ENCODE assay signal across 19 cellular contexts in genomic region chr2:232116839-232117238, GRCh38.
DNase-seq lines count a peak whose midpoint lies in the region; ATAC-seq, FAIRE-seq and TF ChIP-seq lines count a peak whose summit lies in the region.
"Had no signal": no experiment of that assay in that cellular context is flagged by ENCODE, and none has a peak within 500 bp of the region (broad histone marks: within the 10 kb centered on the region; RNA-seq: fewer than 3 reads in every experiment).

No MANE protein-coding gene starts in this region.

- FAIRE-seq in GM12878 (lab: Jason Lieb, UNC) = no peak
- FAIRE-seq: D721Med, G401.6, GM12892, H54, HTR-8/SVneo had no signal

- peak; percentile 12 for DNase-seq in activated naive CD4-positive, alpha-beta T cell treated with anti-CD3 and anti-CD28 coated beads for 36 hours
- no peak for DNase-seq in activated naive CD4-positive, alpha-beta T cell treated with anti-CD3 and anti-CD28 coated beads, Interleukin-2, amount 50 U/mL, for 72 hours (ENCODE audit: low spot score in 2 of 2)
- DNase-seq in GM12878 (ENCODE audit: low read depth, low spot score) = no peak
- DNase-seq in MCF 10A (ENCODE audit: unreplicated experiment) = no peak
- no peak for DNase-seq in right cardiac atrium
- DNase-seq: C1 segment of cervical spinal cord; CD4-positive, alpha-beta T cell; HCEC 1CT; KBM-7 had no signal

- H3K4me1 Mint-ChIP-seq in activated naive CD4-positive, alpha-beta T cell treated with anti-CD3 and anti-CD28 coated beads for 36 hours (ENCODE audit: low read depth) = peaks cover 19% of the 10 kb centered on the region
- H3K4me1 Mint-ChIP-seq in MCF 10A (ENCODE audit: insufficient read depth, unreplicated experiment) = peaks cover 4% of the 10 kb centered on the region
- H3K4me1 Mint-ChIP-seq: B cell, IgD-negative memory B cell had no signal

- CTCF ChIA-PET in activated naive CD4-positive, alpha-beta T cell treated with anti-CD3 and anti-CD28 coated beads for 36 hours (lab: Charles Lee) = interaction anchor here (0.6 to 1.0 kb wide), 2 partner anchors 25 to 205 kb away, joined by 3 read pairs; no protein-coding TSS in a partner anchor
- CTCF ChIA-PET in GM12878 (lab: Yijun Ruan, JAX) (interaction anchor here (1.3 to 2.7 kb wide), 2 partner anchors 9 to 12 kb away, joined by 4 to 10 read pairs; no protein-coding TSS in a partner anchor), MCF 10A (lab: Yijun Ruan, JAX) (no interaction called here)

- no peak for TF ChIP-seq EP300 in GM12878 (IDR thresholded peaks at IDR 0.05; ENCODE audit: borderline replicate concordance in 1 of 2, control insufficient read depth in 1 of 2, low read depth in 2 of 2, low read length in 2 of 2)

- intact Hi-C loops in activated naive CD4-positive, alpha-beta T cell treated with anti-CD3 and anti-CD28 coated beads for 36 hours (cut with micrococcal nuclease) = no loop called here
- intact Hi-C loops in GM12878 (cut with micrococcal nuclease; ENCODE audit: unreplicated experiment) = no loop called here
- intact Hi-C loops in MCF 10A (cut with micrococcal nuclease) = no loop called here
- intact Hi-C loops in right cardiac atrium (cut with DNase I) = no loop called here

- H3K36me3 ChIP-seq in GM12878 (ENCODE audit: control insufficient read depth in 2 of 2, insufficient read depth in 2 of 2, low read length in 1 of 2) = peaks cover 0 to 3% of the 10 kb centered on the region in 2 experiments; a peak in 2 of 4 replicates

- no peak overlapping the region for H3K9ac ChIP-seq in GM12878 (ENCODE audit: control insufficient read depth, insufficient read depth, low read length)

- RAD21 ChIA-PET in GM12878 (lab: Charles Lee; ENCODE audit: unreplicated experiment) = interaction anchor here (0.7 to 1.1 kb wide), 2 partner anchors 22 to 113 kb away, joined by 3 to 5 read pairs; no protein-coding TSS in a partner anchor

- H3K4me1 ChIP-seq in GM12878 (ENCODE audit: control insufficient read depth, insufficient read depth, low read length) = no peaks in the 10 kb centered on the region
- H3K4me1 ChIP-seq in right cardiac atrium (ENCODE audit: control insufficient read depth, insufficient read depth, low read length) = peaks cover 2% of the 10 kb centered on the region
- H3K4me1 ChIP-seq: Caco-2 had no signal

- H3K27ac ChIP-seq in GM12878 (ENCODE audit: control insufficient read depth, insufficient read depth) = no peak overlapping the region
- no peak overlapping the region for H3K27ac ChIP-seq in right cardiac atrium (ENCODE audit: low read length)

- TF ChIP-seq CTCF in GM12878 (IDR thresholded peaks at IDR 0.05 in 2 of 3, conservative IDR thresholded peaks at IDR 0.05 in 1 of 3; ENCODE audit: control insufficient read depth in 2 of 3, extremely low read depth in 1 of 3, insufficient read depth in 1 of 3, low read depth in 3 of 3, low read length in 3 of 3) (no peak), MCF 10A (IDR thresholded peaks at IDR 0.05; ENCODE audit: unreplicated experiment) (no peak)

- POLR2A ChIA-PET in GM12878 (lab: Charles Lee) (interaction anchor here (1.5 kb wide), 1 partner anchor 9 kb away, joined by 3 read pairs; no protein-coding TSS in a partner anchor), MCF 10A (lab: Yijun Ruan, JAX) (interaction anchor here (1.5 kb wide), 1 partner anchor 13 kb away, joined by 4 read pairs; no protein-coding TSS in a partner anchor)

- BruUV-seq in GM12878 (replicated peaks; lab: Mats Ljungman, UMichigan) (no TSS peak), MCF 10A (replicated peaks; lab: Mats Ljungman, UMichigan) (no TSS peak)

- H3K4me3 ChIP-seq in GM12878 (no peak overlapping the region), right cardiac atrium (ENCODE audit: low read length) (no peak overlapping the region)

- H3K4me3 Mint-ChIP-seq in activated naive CD4-positive, alpha-beta T cell treated with anti-CD3 and anti-CD28 coated beads for 36 hours = no peak overlapping the region
- H3K4me3 Mint-ChIP-seq in MCF 10A (ENCODE audit: unreplicated experiment) = no peak overlapping the region
- H3K4me3 Mint-ChIP-seq: B cell; CD4-positive, alpha-beta T cell; IgD-negative memory B cell had no signal

- SMC1A ChIA-PET in GM12878 (lab: Charles Lee; ENCODE audit: uncharacterized antibody, unreplicated experiment) = interaction anchor here (0.9 to 1.3 kb wide), 3 partner anchors 9 to 53 kb away, joined by 3 to 4 read pairs (median 3); no protein-coding TSS in a partner anchor

- H3K4me2 ChIP-seq in GM12878 (ENCODE audit: control insufficient read depth, insufficient read depth) = no peak overlapping the region

- no peaks in the 10 kb centered on the region for H3K79me2 ChIP-seq in GM12878 (ENCODE audit: control insufficient read depth, insufficient read depth, low read length)

- H3K27ac Mint-ChIP-seq in activated naive CD4-positive, alpha-beta T cell treated with anti-CD3 and anti-CD28 coated beads for 36 hours = peak overlapping the region; percentile 55
- H3K27ac Mint-ChIP-seq in activated naive CD4-positive, alpha-beta T cell treated with anti-CD3 and anti-CD28 coated beads, Interleukin-2, amount 50 U/mL, for 72 hours = no peak overlapping the region
- no peak overlapping the region for H3K27ac Mint-ChIP-seq in MCF 10A (ENCODE audit: low read depth, unreplicated experiment)
- H3K27ac Mint-ChIP-seq: B cell; CD4-positive, alpha-beta T cell had no signal

- TF ChIP-seq RAD21 in GM12878 (IDR thresholded peaks at IDR 0.05; ENCODE audit: insufficient read depth, low read depth, low read length) = no peak

- no peak overlapping the region for H2AFZ ChIP-seq in GM12878 (ENCODE audit: control insufficient read depth, low read depth, low read length)

- H3K27me3 Mint-ChIP-seq in activated naive CD4-positive, alpha-beta T cell treated with anti-CD3 and anti-CD28 coated beads for 36 hours (ENCODE audit: low read depth) = no peaks in the 10 kb centered on the region
- H3K27me3 Mint-ChIP-seq in MCF 10A (ENCODE audit: insufficient read depth, unreplicated experiment) = no peaks in the 10 kb centered on the region
- H3K27me3 Mint-ChIP-seq: B cell; CD4-positive, alpha-beta T cell; IgD-negative memory B cell had no signal

- H3K9me3 ChIP-seq in GM12878 (replicated peaks; ENCODE audit: control insufficient read depth, insufficient read depth, low read length) (no peaks in the 10 kb centered on the region), right cardiac atrium (ENCODE audit: control insufficient read depth, low read length) (no peaks in the 10 kb centered on the region)
- H3K9me3 ChIP-seq: Caco-2 had no signal

- H3K36me3 Mint-ChIP-seq in activated naive CD4-positive, alpha-beta T cell treated with anti-CD3 and anti-CD28 coated beads for 36 hours (ENCODE audit: low read depth) = peaks cover 10% of the 10 kb centered on the region
- no peaks in the 10 kb centered on the region for H3K36me3 Mint-ChIP-seq in activated naive CD4-positive, alpha-beta T cell treated with anti-CD3 and anti-CD28 coated beads, Interleukin-2, amount 50 U/mL, for 72 hours
- peaks cover 6% of the 10 kb centered on the region for H3K36me3 Mint-ChIP-seq in MCF 10A (ENCODE audit: insufficient read depth, unreplicated experiment)

- peaks cover 3% of the 10 kb centered on the region for H3K9me3 Mint-ChIP-seq in activated naive CD4-positive, alpha-beta T cell treated with anti-CD3 and anti-CD28 coated beads for 36 hours
- peaks cover 0 to 5% of the 10 kb centered on the region in 2 donors for H3K9me3 Mint-ChIP-seq in activated naive CD4-positive, alpha-beta T cell treated with anti-CD3 and anti-CD28 coated beads, Interleukin-2, amount 50 U/mL, for 72 hours
- no peaks in the 10 kb centered on the region for H3K9me3 Mint-ChIP-seq in MCF 10A (ENCODE audit: unreplicated experiment)

- no peaks in the 10 kb centered on the region for H3K27me3 ChIP-seq in GM12878 (replicated peaks in 1 of 2; ENCODE audit: control insufficient read depth in 2 of 2, insufficient read depth in 2 of 2, low read length in 1 of 2)
- H3K27me3 ChIP-seq in right cardiac atrium (ENCODE audit: control insufficient read depth, insufficient read depth) = no peaks in the 10 kb centered on the region

- no peak for TF ChIP-seq POLR2A in GM12878 (IDR thresholded peaks at IDR 0.05; ENCODE audit: low read depth, low read length)

- H4K20me1 ChIP-seq in GM12878 (ENCODE audit: control insufficient read depth, insufficient read depth) = no peaks in the 10 kb centered on the region

- ATAC-seq in activated naive CD4-positive, alpha-beta T cell treated with anti-CD3 and anti-CD28 coated beads, Interleukin-2, amount 50 U/mL, for 72 hours = no peak
- peak; percentile 57 for ATAC-seq in GM18868 (IDR thresholded peaks at IDR 0.05; ENCODE audit: unreplicated experiment)
- peak; percentile 23; the same call in 1 of the 3 replicates for ATAC-seq in GM12878
- no peak for ATAC-seq in right cardiac atrium
- ATAC-seq in GM21576 (IDR thresholded peaks at IDR 0.05; ENCODE audit: unreplicated experiment) = no peak

- in situ Hi-C loops in GM12878 (cut with MboI) = no loop called here

- 17% methylated on average over 3 of the region's 3 CpGs for WGBS in GM12878 (ENCODE audit: insufficient coverage, insufficient replicate concordance, low lambda C conversion rate, missing lambda C conversion rate)
- WGBS in right cardiac atrium = 66% methylated on average over 3 of the region's 3 CpGs

TF ChIP-seq in GM12878, 131 proteins besides CTCF, POLR2A, EP300 and RAD21 (continues in another document):
- TF ChIP-seq NRF1 (conservative IDR thresholded peaks at IDR 0.05; ENCODE audit: low read depth, low read length) (no peak), ZNF217 (IDR thresholded peaks at IDR 0.05) (no peak), KAT2A (conservative IDR thresholded peaks at IDR 0.05; ENCODE audit: control insufficient read depth, low read depth, low read length) (no peak)
- TF ChIP-seq, protein P1, sequence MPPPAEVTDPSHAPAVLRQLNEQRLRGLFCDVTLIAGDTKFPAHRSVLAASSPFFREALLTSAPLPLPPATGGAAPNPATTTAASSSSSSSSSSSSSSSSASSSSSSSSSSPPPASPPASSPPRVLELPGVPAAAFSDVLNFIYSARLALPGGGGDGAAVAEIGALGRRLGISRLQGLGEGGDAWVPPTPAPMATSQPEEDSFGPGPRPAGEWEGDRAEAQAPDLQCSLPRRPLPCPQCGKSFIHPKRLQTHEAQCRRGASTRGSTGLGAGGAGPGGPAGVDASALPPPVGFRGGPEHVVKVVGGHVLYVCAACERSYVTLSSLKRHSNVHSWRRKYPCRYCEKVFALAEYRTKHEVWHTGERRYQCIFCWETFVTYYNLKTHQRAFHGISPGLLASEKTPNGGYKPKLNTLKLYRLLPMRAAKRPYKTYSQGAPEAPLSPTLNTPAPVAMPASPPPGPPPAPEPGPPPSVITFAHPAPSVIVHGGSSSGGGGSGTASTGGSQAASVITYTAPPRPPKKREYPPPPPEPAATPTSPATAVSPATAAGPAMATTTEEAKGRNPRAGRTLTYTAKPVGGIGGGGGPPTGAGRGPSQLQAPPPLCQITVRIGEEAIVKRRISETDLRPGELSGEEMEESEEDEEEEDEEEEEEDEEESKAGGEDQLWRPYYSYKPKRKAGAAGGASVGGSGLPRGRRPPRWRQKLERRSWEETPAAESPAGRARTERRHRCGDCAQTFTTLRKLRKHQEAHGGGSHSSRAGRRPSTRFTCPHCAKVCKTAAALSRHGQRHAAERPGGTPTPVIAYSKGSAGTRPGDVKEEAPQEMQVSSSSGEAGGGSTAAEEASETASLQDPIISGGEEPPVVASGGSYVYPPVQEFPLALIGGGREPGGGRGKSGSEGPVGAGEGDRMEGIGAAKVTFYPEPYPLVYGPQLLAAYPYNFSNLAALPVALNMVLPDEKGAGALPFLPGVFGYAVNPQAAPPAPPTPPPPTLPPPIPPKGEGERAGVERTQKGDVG (CRISPR knock-in tag; IDR thresholded peaks at IDR 0.05) = no peak

Comparison
In these comparisons a context has a peak if more than half of its experiments do, and no peak if none do; other contexts are left out.
1. ATAC-seq: peak in GM18868 (single experiment) and GM12878 (single experiment); none in activated naive CD4-positive, alpha-beta T cell treated with anti-CD3 and anti-CD28 coated beads, Interleukin-2, amount 50 U/mL, for 72 hours (0 of 2), right cardiac atrium (0 of 2) and GM21576 (single experiment).